33 cellular contexts compared by ENCODE assay signal in the genomic region with DNA sequence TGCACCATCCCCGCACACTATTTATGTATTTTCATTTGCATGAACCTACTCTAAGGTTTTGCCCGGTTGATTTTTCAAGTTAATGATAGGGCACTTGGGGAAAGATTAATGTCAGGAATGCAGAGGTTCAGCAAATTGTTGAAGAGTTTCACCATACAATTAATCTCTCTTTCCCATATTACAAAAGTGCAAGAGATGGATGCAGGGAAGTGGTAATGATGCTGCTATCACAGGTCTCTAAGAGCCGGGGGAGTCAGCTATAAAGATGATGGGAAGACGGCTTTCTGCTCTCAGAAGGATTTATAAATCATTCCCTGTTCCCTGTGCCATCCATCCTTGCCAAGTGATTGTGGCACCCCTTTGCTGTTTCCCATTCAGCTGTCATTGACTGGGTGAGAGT.
"Had no signal": no experiment of that assay in that cellular context is flagged by ENCODE, and none has a peak within 500 bp of the region (broad histone marks: within the 10 kb centered on the region; RNA-seq: fewer than 3 reads in every experiment).

No MANE protein-coding gene starts in this region.

- H3K27ac Mint-ChIP-seq: activated naive CD4-positive, alpha-beta T cell treated with anti-CD3 and anti-CD28 coated beads for 36 hours; activated naive CD4-positive, alpha-beta T cell treated with anti-CD3 and anti-CD28 coated beads, Interleukin-2, amount 50 U/mL, for 72 hours; activated naive CD8-positive, alpha-beta T cell; activated naive CD8-positive, alpha-beta T cell treated with anti-CD3 and anti-CD28 coated beads for 36 hours; activated naive CD8-positive, alpha-beta T cell treated with anti-CD3 and anti-CD28 coated beads, Interleukin-2, amount 10 ng/mL, durations not matched to agents 7 days and 5 days; activated naive CD8-positive, alpha-beta T cell treated with anti-CD3 and anti-CD28 coated beads, Interleukin-2, amount 50 U/mL, for 24 hours; activated T-cell treated with anti-CD3 and anti-CD28 coated beads, Interleukin-2, amount 50 U/mL, for 24 hours; activated T-cell treated with anti-CD3 and anti-CD28 coated beads, Interleukin-2, amount 50 U/mL, for 72 hours; activated T-helper 1 cell treated with anti-CD3 and anti-CD28 coated beads, Interleukin-12 subunit alpha, Interleukin-12 subunit beta, Interleukin-2, Interleukin-4 antibody, amounts not matched to agents 30 ng/mL and 10 ng/mL and 1 ng/mL, durations not matched to agents 14 hours and 24 hours and 36 hours; activated T-helper 17 cell treated with anti-CD3 and anti-CD28 coated beads, Interleukin-2, amount 50 U/mL, for 72 hours; activated T-helper 2 cell treated with anti-CD3 and anti-CD28 coated beads, Interferon-gamma antibody, Interleukin-2, Interleukin-4, amounts not matched to agents 10 μg/mL and 5 μg/mL and 100 μg/mL, durations not matched to agents 14 hours and 24 hours and 36 hours; brain had no signal

- H3K9me3 ChIP-seq: adrenal gland, ascending aorta, body of pancreas, breast epithelium had no signal

- H3K4me3 ChIP-seq: adrenal gland, ascending aorta, body of pancreas, breast epithelium, cardiac muscle cell had no signal

- H3K36me3 Mint-ChIP-seq: activated naive CD4-positive, alpha-beta T cell treated with anti-CD3 and anti-CD28 coated beads, Interleukin-2, amount 50 U/mL, for 72 hours; activated naive CD8-positive, alpha-beta T cell; activated naive CD8-positive, alpha-beta T cell treated with anti-CD3 and anti-CD28 coated beads for 36 hours; activated naive CD8-positive, alpha-beta T cell treated with anti-CD3 and anti-CD28 coated beads, Interleukin-2, amount 10 ng/mL, durations not matched to agents 7 days and 5 days; brain had no signal

- H3K4me3 Mint-ChIP-seq: activated naive CD4-positive, alpha-beta T cell treated with anti-CD3 and anti-CD28 coated beads for 36 hours; activated naive CD8-positive, alpha-beta T cell; activated naive CD8-positive, alpha-beta T cell treated with anti-CD3 and anti-CD28 coated beads for 36 hours; activated naive CD8-positive, alpha-beta T cell treated with anti-CD3 and anti-CD28 coated beads, Interleukin-2, amount 10 ng/mL, durations not matched to agents 7 days and 5 days; activated naive CD8-positive, alpha-beta T cell treated with anti-CD3 and anti-CD28 coated beads, Interleukin-2, amount 50 U/mL, for 24 hours; activated T-cell treated with anti-CD3 and anti-CD28 coated beads, Interleukin-2, amount 50 U/mL, for 24 hours; activated T-cell treated with anti-CD3 and anti-CD28 coated beads, Interleukin-2, amount 50 U/mL, for 4 hours; activated T-cell treated with anti-CD3 and anti-CD28 coated beads, Interleukin-2, amount 50 U/mL, for 72 hours; activated T-helper 1 cell treated with anti-CD3 and anti-CD28 coated beads, Interleukin-12 subunit alpha, Interleukin-12 subunit beta, Interleukin-2, Interleukin-4 antibody, amounts not matched to agents 30 ng/mL and 10 ng/mL and 1 ng/mL, durations not matched to agents 14 hours and 24 hours and 36 hours; activated T-helper 17 cell treated with anti-CD3 and anti-CD28 coated beads, Interleukin-2, amount 50 U/mL, for 72 hours; brain; central memory CD8-positive, alpha-beta T cell had no signal

- H3K27me3 ChIP-seq: adrenal gland, ascending aorta, body of pancreas, brain microvascular endothelial cell, breast epithelium, cardiac muscle cell had no signal

- H3K4me1 Mint-ChIP-seq: activated naive CD8-positive, alpha-beta T cell treated with anti-CD3 and anti-CD28 coated beads for 36 hours; activated naive CD8-positive, alpha-beta T cell treated with anti-CD3 and anti-CD28 coated beads, Interleukin-2, amount 10 ng/mL, durations not matched to agents 7 days and 5 days; activated naive CD8-positive, alpha-beta T cell treated with anti-CD3 and anti-CD28 coated beads, Interleukin-2, amount 50 U/mL, for 24 hours; activated T-helper 17 cell treated with anti-CD3 and anti-CD28 coated beads, Interleukin-2, amount 50 U/mL, for 72 hours; brain; central memory CD8-positive, alpha-beta T cell had no signal

- H3K27me3 Mint-ChIP-seq: activated naive CD8-positive, alpha-beta T cell treated with anti-CD3 and anti-CD28 coated beads, Interleukin-2, amount 50 U/mL, for 24 hours; central memory CD8-positive, alpha-beta T cell had no signal

- H3K27ac ChIP-seq: adrenal gland, ascending aorta, body of pancreas, brain microvascular endothelial cell, breast epithelium, cardiac muscle cell had no signal

- H3K36me3 ChIP-seq: adrenal gland, ascending aorta, brain microvascular endothelial cell, breast epithelium, cardiac muscle cell had no signal

- DNase-seq: activated effector memory CD4-positive, alpha-beta T cell treated with anti-CD3 and anti-CD28 coated beads, Interleukin-2, amount 50 U/mL, for 16 hours; activated effector memory CD4-positive, alpha-beta T cell treated with Interleukin-2 at 50 U/mL for 16 hours; activated gamma-delta T cell; activated gamma-delta T cell treated with Interleukin-2 at 50 U/mL for 16 hours; activated naive CD4-positive, alpha-beta T cell; activated naive CD4-positive, alpha-beta T cell treated with anti-CD3 and anti-CD28 coated beads for 36 hours; activated naive CD4-positive, alpha-beta T cell treated with anti-CD3 and anti-CD28 coated beads, Interleukin-2, amount 50 U/mL, for 16 hours; activated naive CD4-positive, alpha-beta T cell treated with Interleukin-2 at 50 U/mL for 16 hours; activated naive CD8-positive, alpha-beta T cell treated with anti-CD3 and anti-CD28 coated beads for 36 hours; activated naive CD8-positive, alpha-beta T cell treated with anti-CD3 and anti-CD28 coated beads, Interleukin-2, amount 10 ng/mL, durations not matched to agents 7 days and 5 days; activated naive CD8-positive, alpha-beta T cell treated with anti-CD3 and anti-CD28 coated beads, Interleukin-2, amount 50 U/mL, for 24 hours; activated T-cell treated with anti-CD3 and anti-CD28 coated beads, Interleukin-2, amount 50 U/mL, for 1 hour; activated T-cell treated with anti-CD3 and anti-CD28 coated beads, Interleukin-2, amount 50 U/mL, for 24 hours; activated T-cell treated with anti-CD3 and anti-CD28 coated beads, Interleukin-2, amount 50 U/mL, for 4 hours; activated T-cell treated with anti-CD3 and anti-CD28 coated beads, Interleukin-2, amount 50 U/mL, for 48 hours; activated T-cell treated with anti-CD3 and anti-CD28 coated beads, Interleukin-2, amount 50 U/mL, for 72 hours; adrenal gland; amniotic stem cell; aorta; body of pancreas; brain microvascular endothelial cell; central memory CD4-positive, alpha-beta T cell; cerebellar nuclear complex had no signal

- H3K9me3 Mint-ChIP-seq: activated naive CD4-positive, alpha-beta T cell treated with anti-CD3 and anti-CD28 coated beads for 36 hours; activated naive CD4-positive, alpha-beta T cell treated with anti-CD3 and anti-CD28 coated beads, Interleukin-2, amount 50 U/mL, for 72 hours; activated naive CD8-positive, alpha-beta T cell treated with anti-CD3 and anti-CD28 coated beads for 36 hours; activated naive CD8-positive, alpha-beta T cell treated with anti-CD3 and anti-CD28 coated beads, Interleukin-2, amount 50 U/mL, for 24 hours; activated T-cell treated with anti-CD3 and anti-CD28 coated beads, Interleukin-2, amount 50 U/mL, for 24 hours; activated T-cell treated with anti-CD3 and anti-CD28 coated beads, Interleukin-2, amount 50 U/mL, for 4 hours; activated T-cell treated with anti-CD3 and anti-CD28 coated beads, Interleukin-2, amount 50 U/mL, for 72 hours; activated T-helper 1 cell treated with anti-CD3 and anti-CD28 coated beads, Interleukin-12 subunit alpha, Interleukin-12 subunit beta, Interleukin-2, Interleukin-4 antibody, amounts not matched to agents 30 ng/mL and 10 ng/mL and 1 ng/mL, durations not matched to agents 14 hours and 24 hours and 36 hours; activated T-helper 17 cell treated with anti-CD3 and anti-CD28 coated beads, Interleukin-2, amount 50 U/mL, for 72 hours; activated T-helper 2 cell treated with anti-CD3 and anti-CD28 coated beads, Interferon-gamma antibody, Interleukin-2, Interleukin-4, amounts not matched to agents 10 μg/mL and 5 μg/mL and 100 μg/mL, durations not matched to agents 14 hours and 24 hours and 36 hours; central memory CD8-positive, alpha-beta T cell had no signal
